Comparison of ENCODE assay signal across 8 cellular contexts in the genomic region with DNA sequence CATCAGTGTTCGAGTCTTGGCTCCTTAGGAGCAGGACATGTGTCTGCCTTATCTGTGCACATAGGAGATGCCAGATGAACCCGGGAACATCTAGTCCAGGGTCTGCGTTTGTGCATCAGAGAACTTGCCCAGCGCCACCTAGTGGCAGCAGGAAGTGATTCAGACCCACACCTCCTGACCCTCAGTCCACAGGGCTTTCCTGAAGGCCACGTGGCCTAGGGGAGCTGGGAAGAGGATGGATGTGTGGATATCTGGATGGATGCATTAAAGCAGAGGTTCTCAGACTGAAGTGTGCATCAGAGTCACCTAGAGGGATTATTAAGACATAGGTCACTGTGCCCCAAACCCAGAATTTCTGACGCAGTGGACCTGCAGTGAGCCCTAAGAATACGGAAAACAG. TPM values are rescaled to one million over a fixed set of nuclear protein-coding genes. Genes with fewer than 3 reads are reported as not detected.
DNase-seq lines count a peak whose midpoint lies in the region; ATAC-seq, FAIRE-seq and TF ChIP-seq lines count a peak whose summit lies in the region.

No MANE protein-coding gene starts in this region.

- no peaks in the 10 kb centered on the region for H3K27me3 ChIP-seq in CD8-positive, alpha-beta T cell (ENCODE audit: insufficient read depth, low read length)
- H3K27me3 ChIP-seq in neural cell (ENCODE audit: insufficient read depth, low read depth, low read length): no peaks in the 10 kb centered on the region

- no peak overlapping the region for H3K9ac ChIP-seq in neural cell (ENCODE audit: low read length)

- no peak overlapping the region for H3K4me3 ChIP-seq in CD8-positive, alpha-beta T cell (ENCODE audit: low read depth, low read length)
- no peak overlapping the region for H3K4me3 ChIP-seq in epithelial cell of proximal tubule (ENCODE audit: low read depth, low read length)
- H3K4me3 ChIP-seq in neural cell (ENCODE audit: low read length): no peak overlapping the region

- no peak for TF ChIP-seq EP300 in neural cell (conservative IDR thresholded peaks at IDR 0.05; ENCODE audit: poor library complexity, severe bottlenecking)

- no peaks in the 10 kb centered on the region for H3K4me1 Mint-ChIP-seq in CD8-positive, alpha-beta T cell (ENCODE audit: low read depth)

- H3F3A ChIP-seq in neural cell (ENCODE audit: insufficient read depth, low read length, poor library complexity, severe bottlenecking): no peaks in the 10 kb centered on the region

- no peak overlapping the region for H3K4me3 Mint-ChIP-seq in CD8-positive, alpha-beta T cell

- FAIRE-seq in urothelium cell line (lab: Jason Lieb, UNC): no peak

- no peak for ATAC-seq in CD8-positive, alpha-beta T cell
- ATAC-seq in GM21515 (IDR thresholded peaks at IDR 0.05; ENCODE audit: unreplicated experiment) (peak; percentile 70), GM19397 (IDR thresholded peaks at IDR 0.05; ENCODE audit: unreplicated experiment) (no peak)

- peaks cover 10% of the 10 kb centered on the region for H3K27me3 Mint-ChIP-seq in CD8-positive, alpha-beta T cell (ENCODE audit: low read depth)

- H4K20me1 ChIP-seq in neural cell (ENCODE audit: insufficient read depth): no peaks in the 10 kb centered on the region

- H3K36me3 ChIP-seq in CD8-positive, alpha-beta T cell (ENCODE audit: insufficient read depth, low read length): no peaks in the 10 kb centered on the region
- H3K36me3 ChIP-seq in neural cell (ENCODE audit: insufficient read depth, low read length): no peaks in the 10 kb centered on the region

- H3K36me3 Mint-ChIP-seq in CD8-positive, alpha-beta T cell: no peaks in the 10 kb centered on the region

- CTCF ChIA-PET in CD8-positive, alpha-beta T cell (lab: Charles Lee): interaction anchor here (0.7 to 1.8 kb wide), 4 partner anchors 360 to 494 kb away, joined by 3 to 7 read pairs (median 3); no protein-coding TSS in a partner anchor

- H3K4me2 ChIP-seq in neural cell (ENCODE audit: low read length): no peak overlapping the region

- TF ChIP-seq RAD21 in neural cell (conservative IDR thresholded peaks at IDR 0.05): no peak

- H3K4me1 ChIP-seq in CD8-positive, alpha-beta T cell (ENCODE audit: insufficient read depth, low read length): no peaks in the 10 kb centered on the region

- peak in 5 of 7 experiments; percentile 16 to 50 (median 37) for DNase-seq in CD8-positive, alpha-beta T cell
- DNase-seq in NCI-H2107 (lab: John Stamatoyannopoulos, UW) (peak; percentile 17), epithelial cell of proximal tubule (ENCODE audit: low read depth) (no peak), urothelium cell line (ENCODE audit: low spot score) (peak; percentile 57)
- DNase-seq in activated CD4-positive, alpha-beta T cell treated with anti-CD3 and anti-CD28 coated beads, Interleukin-2, amount 50 U/mL, for 1 hour: peak; percentile 45

- no peaks in the 10 kb centered on the region for H3K9me3 ChIP-seq in CD8-positive, alpha-beta T cell (ENCODE audit: low read length)
- H3K9me3 ChIP-seq in neural cell (ENCODE audit: low read length): no peaks in the 10 kb centered on the region

- H3K27ac ChIP-seq in CD8-positive, alpha-beta T cell (ENCODE audit: low read depth, low read length): no peak overlapping the region
- no peak overlapping the region for H3K27ac ChIP-seq in neural cell (ENCODE audit: low read length)

- H3K9me2 ChIP-seq in neural cell (ENCODE audit: insufficient read depth, low read length): no peaks in the 10 kb centered on the region

- POLR2A ChIA-PET in CD8-positive, alpha-beta T cell (lab: Charles Lee): interaction anchor here (0.8 kb wide), 1 partner anchor 10 kb away, joined by 3 read pairs; no protein-coding TSS in a partner anchor

- no peaks in the 10 kb centered on the region for H3K9me3 Mint-ChIP-seq in CD8-positive, alpha-beta T cell

- intact Hi-C loops in CD8-positive, alpha-beta T cell (cut with DNase I, micrococcal nuclease): no loop called here

- H2AFZ ChIP-seq in neural cell (ENCODE audit: low read depth, low read length): no peak overlapping the region

- no peak overlapping the region for H3K27ac Mint-ChIP-seq in CD8-positive, alpha-beta T cell

- H3K79me2 ChIP-seq in neural cell (replicated peaks; ENCODE audit: insufficient read depth, low read length): no peaks in the 10 kb centered on the region

- peak; percentile 58 for TF ChIP-seq CTCF in CD8-positive, alpha-beta T cell (IDR thresholded peaks at IDR 0.05)
- peak; percentile 78 for TF ChIP-seq CTCF in epithelial cell of proximal tubule (conservative IDR thresholded peaks at IDR 0.05; ENCODE audit: low read depth, low read length)
- peak; percentile 26 for TF ChIP-seq CTCF in neural cell (IDR thresholded peaks at IDR 0.05; ENCODE audit: poor library complexity, severe bottlenecking)

TF ChIP-seq in neural cell, 6 proteins besides CTCF, POLR2A, EP300 and RAD21:
- TF ChIP-seq SMC3 (conservative IDR thresholded peaks at IDR 0.05; ENCODE audit: poor library complexity) (no peak), TAF1 (IDR thresholded peaks at IDR 0.05; ENCODE audit: low read depth) (no peak), MXI1 (conservative IDR thresholded peaks at IDR 0.05; ENCODE audit: poor library complexity, severe bottlenecking) (no peak), POLR2AphosphoS5 (IDR thresholded peaks at IDR 0.05) (no peak), EZH2 (IDR thresholded peaks at IDR 0.05; ENCODE audit: borderline replicate concordance, insufficient read depth, low read length, poor library complexity, severe bottlenecking) (no peak)
- TF ChIP-seq, protein P1, sequence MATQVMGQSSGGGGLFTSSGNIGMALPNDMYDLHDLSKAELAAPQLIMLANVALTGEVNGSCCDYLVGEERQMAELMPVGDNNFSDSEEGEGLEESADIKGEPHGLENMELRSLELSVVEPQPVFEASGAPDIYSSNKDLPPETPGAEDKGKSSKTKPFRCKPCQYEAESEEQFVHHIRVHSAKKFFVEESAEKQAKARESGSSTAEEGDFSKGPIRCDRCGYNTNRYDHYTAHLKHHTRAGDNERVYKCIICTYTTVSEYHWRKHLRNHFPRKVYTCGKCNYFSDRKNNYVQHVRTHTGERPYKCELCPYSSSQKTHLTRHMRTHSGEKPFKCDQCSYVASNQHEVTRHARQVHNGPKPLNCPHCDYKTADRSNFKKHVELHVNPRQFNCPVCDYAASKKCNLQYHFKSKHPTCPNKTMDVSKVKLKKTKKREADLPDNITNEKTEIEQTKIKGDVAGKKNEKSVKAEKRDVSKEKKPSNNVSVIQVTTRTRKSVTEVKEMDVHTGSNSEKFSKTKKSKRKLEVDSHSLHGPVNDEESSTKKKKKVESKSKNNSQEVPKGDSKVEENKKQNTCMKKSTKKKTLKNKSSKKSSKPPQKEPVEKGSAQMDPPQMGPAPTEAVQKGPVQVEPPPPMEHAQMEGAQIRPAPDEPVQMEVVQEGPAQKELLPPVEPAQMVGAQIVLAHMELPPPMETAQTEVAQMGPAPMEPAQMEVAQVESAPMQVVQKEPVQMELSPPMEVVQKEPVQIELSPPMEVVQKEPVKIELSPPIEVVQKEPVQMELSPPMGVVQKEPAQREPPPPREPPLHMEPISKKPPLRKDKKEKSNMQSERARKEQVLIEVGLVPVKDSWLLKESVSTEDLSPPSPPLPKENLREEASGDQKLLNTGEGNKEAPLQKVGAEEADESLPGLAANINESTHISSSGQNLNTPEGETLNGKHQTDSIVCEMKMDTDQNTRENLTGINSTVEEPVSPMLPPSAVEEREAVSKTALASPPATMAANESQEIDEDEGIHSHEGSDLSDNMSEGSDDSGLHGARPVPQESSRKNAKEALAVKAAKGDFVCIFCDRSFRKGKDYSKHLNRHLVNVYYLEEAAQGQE (IDR thresholded peaks at IDR 0.05; ENCODE audit: borderline replicate concordance): no peak

RNA-seq across cellular contexts. Expression of a gene that starts 37.3 kb away (rescaled TPM):
- total RNA-seq in CD8-positive, alpha-beta T cell: under 1 TPM; 0.42 to 0.43 TPM
- not detected in 2 replicates for total RNA-seq in epithelial cell of proximal tubule
- not detected in 2 replicates for polyA plus RNA-seq in neural cell
- not detected in 2 replicates for polyA minus RNA-seq in neural cell

Comparison
In these comparisons a context has a peak if more than half of its experiments do, and no peak if none do; other contexts are left out.
1. CTCF ChIP-seq: peak in every context shown above with its lines; median percentile 78 in epithelial cell of proximal tubule; 58 in CD8-positive, alpha-beta T cell; 26 in neural cell.